ENCODE assay signal across 1 cellular context in the genomic region with DNA sequence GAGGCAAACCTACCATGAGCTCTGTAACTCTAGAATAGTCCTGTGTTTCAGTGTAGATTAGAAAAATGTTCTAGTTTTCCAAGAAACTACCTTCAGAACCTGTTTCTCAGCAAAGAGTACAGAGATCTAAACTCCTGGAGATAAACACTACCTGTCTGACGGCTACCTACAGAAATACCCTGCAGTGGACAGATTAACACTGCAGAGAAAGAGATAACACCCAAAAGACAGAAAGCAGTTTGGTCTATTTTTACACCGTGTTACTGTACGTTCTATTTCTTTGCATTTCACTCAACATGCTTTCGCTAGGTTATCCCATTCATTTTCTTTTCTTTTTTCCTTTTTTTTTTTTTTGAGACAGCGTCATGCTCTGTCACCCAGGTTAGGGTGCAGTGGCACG.
TF ChIP-seq lines count a peak whose summit lies in the region.

No MANE protein-coding gene starts in this region.

TF ChIP-seq in K562, 482 proteins besides CTCF, POLR2A, EP300 and RAD21 (continued from another document and continues in another):
- TF ChIP-seq, protein P1, sequence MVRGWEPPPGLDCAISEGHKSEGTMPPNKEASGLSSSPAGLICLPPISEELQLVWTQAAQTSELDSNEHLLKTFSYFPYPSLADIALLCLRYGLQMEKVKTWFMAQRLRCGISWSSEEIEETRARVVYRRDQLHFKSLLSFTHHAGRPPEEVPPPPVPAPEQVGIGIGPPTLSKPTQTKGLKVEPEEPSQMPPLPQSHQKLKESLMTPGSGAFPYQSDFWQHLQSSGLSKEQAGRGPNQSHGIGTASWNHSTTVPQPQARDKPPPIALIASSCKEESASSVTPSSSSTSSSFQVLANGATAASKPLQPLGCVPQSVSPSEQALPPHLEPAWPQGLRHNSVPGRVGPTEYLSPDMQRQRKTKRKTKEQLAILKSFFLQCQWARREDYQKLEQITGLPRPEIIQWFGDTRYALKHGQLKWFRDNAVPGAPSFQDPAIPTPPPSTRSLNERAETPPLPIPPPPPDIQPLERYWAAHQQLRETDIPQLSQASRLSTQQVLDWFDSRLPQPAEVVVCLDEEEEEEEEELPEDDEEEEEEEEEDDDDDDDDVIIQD (CRISPR knock-in tag; IDR thresholded peaks at IDR 0.05) = no peak
- TF ChIP-seq, protein P2, sequence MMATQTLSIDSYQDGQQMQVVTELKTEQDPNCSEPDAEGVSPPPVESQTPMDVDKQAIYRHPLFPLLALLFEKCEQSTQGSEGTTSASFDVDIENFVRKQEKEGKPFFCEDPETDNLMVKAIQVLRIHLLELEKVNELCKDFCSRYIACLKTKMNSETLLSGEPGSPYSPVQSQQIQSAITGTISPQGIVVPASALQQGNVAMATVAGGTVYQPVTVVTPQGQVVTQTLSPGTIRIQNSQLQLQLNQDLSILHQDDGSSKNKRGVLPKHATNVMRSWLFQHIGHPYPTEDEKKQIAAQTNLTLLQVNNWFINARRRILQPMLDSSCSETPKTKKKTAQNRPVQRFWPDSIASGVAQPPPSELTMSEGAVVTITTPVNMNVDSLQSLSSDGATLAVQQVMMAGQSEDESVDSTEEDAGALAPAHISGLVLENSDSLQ (IDR thresholded peaks at IDR 0.05) = peak; percentile 38
- no peak for TF ChIP-seq SREBF1 (IDR thresholded peaks at IDR 0.05; ENCODE audit: borderline replicate concordance, low read depth, low read length)
- TF ChIP-seq MTA2 (IDR thresholded peaks at IDR 0.05; ENCODE audit: low read depth) = peak; percentile 64
- TF ChIP-seq, protein P3, sequence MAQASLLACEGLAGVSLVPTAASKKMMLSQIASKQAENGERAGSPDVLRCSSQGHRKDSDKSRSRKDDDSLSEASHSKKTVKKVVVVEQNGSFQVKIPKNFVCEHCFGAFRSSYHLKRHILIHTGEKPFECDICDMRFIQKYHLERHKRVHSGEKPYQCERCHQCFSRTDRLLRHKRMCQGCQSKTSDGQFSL (CRISPR knock-in tag; IDR thresholded peaks at IDR 0.05) = no peak
- TF ChIP-seq, protein P3 (tag; IDR thresholded peaks at IDR 0.05) = no peak
- TF ChIP-seq, protein P4, sequence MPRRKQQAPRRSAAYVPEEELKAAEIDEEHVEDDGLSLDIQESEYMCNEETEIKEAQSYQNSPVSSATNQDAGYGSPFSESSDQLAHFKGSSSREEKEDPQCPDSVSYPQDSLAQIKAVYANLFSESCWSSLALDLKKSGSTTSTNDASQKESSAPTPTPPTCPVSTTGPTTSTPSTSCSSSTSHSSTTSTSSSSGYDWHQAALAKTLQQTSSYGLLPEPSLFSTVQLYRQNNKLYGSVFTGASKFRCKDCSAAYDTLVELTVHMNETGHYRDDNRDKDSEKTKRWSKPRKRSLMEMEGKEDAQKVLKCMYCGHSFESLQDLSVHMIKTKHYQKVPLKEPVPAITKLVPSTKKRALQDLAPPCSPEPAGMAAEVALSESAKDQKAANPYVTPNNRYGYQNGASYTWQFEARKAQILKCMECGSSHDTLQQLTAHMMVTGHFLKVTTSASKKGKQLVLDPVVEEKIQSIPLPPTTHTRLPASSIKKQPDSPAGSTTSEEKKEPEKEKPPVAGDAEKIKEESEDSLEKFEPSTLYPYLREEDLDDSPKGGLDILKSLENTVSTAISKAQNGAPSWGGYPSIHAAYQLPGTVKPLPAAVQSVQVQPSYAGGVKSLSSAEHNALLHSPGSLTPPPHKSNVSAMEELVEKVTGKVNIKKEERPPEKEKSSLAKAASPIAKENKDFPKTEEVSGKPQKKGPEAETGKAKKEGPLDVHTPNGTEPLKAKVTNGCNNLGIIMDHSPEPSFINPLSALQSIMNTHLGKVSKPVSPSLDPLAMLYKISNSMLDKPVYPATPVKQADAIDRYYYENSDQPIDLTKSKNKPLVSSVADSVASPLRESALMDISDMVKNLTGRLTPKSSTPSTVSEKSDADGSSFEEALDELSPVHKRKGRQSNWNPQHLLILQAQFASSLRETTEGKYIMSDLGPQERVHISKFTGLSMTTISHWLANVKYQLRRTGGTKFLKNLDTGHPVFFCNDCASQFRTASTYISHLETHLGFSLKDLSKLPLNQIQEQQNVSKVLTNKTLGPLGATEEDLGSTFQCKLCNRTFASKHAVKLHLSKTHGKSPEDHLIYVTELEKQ (CRISPR knock-in tag; IDR thresholded peaks at IDR 0.05) = no peak
- no peak for TF ChIP-seq KAT7 (CRISPR knock-in tag; IDR thresholded peaks at IDR 0.05; ENCODE audit: borderline replicate concordance)
- TF ChIP-seq, protein P5, sequence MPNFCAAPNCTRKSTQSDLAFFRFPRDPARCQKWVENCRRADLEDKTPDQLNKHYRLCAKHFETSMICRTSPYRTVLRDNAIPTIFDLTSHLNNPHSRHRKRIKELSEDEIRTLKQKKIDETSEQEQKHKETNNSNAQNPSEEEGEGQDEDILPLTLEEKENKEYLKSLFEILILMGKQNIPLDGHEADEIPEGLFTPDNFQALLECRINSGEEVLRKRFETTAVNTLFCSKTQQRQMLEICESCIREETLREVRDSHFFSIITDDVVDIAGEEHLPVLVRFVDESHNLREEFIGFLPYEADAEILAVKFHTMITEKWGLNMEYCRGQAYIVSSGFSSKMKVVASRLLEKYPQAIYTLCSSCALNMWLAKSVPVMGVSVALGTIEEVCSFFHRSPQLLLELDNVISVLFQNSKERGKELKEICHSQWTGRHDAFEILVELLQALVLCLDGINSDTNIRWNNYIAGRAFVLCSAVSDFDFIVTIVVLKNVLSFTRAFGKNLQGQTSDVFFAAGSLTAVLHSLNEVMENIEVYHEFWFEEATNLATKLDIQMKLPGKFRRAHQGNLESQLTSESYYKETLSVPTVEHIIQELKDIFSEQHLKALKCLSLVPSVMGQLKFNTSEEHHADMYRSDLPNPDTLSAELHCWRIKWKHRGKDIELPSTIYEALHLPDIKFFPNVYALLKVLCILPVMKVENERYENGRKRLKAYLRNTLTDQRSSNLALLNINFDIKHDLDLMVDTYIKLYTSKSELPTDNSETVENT (CRISPR knock-in tag; IDR thresholded peaks at IDR 0.05) = no peak
- peak; percentile 35 for TF ChIP-seq CCNT2 (IDR thresholded peaks at IDR 0.05; ENCODE audit: borderline replicate concordance, extremely low read depth, insufficient read length, low read depth, low read length)
- TF ChIP-seq ETV1 (tag; conservative IDR thresholded peaks at IDR 0.05; ENCODE audit: low read depth) = no peak
- no peak for TF ChIP-seq ZNF584 (CRISPR knock-in tag; IDR thresholded peaks at IDR 0.05; ENCODE audit: low read depth)
- TF ChIP-seq ZNF124 (CRISPR knock-in tag; IDR thresholded peaks at IDR 0.05) = no peak
- no peak for TF ChIP-seq ZFX (CRISPR knock-in tag; IDR thresholded peaks at IDR 0.05)
- no peak for TF ChIP-seq FOXA1 (IDR thresholded peaks at IDR 0.05; ENCODE audit: borderline replicate concordance)
- TF ChIP-seq, protein P6, sequence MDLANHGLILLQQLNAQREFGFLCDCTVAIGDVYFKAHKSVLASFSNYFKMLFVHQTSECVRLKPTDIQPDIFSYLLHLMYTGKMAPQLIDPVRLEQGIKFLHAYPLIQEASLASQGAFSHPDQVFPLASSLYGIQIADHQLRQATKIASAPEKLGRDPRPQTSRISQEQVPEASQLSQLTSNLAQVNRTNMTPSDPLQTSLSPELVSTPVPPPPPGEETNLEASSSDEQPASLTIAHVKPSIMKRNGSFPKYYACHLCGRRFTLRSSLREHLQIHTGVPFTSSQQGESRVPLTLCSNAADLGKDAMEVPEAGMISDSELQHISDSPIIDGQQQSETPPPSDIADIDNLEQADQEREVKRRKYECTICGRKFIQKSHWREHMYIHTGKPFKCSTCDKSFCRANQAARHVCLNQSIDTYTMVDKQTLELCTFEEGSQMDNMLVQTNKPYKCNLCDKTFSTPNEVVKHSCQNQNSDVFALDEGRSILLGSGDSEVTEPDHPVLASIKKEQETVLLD (IDR thresholded peaks at IDR 0.05) = peak; percentile 65; the same call in 1 of the 2 replicates
- no peak for TF ChIP-seq ETS2 (tag; IDR thresholded peaks at IDR 0.05; ENCODE audit: borderline replicate concordance, poor library complexity, severe bottlenecking)
- TF ChIP-seq, protein P7, sequence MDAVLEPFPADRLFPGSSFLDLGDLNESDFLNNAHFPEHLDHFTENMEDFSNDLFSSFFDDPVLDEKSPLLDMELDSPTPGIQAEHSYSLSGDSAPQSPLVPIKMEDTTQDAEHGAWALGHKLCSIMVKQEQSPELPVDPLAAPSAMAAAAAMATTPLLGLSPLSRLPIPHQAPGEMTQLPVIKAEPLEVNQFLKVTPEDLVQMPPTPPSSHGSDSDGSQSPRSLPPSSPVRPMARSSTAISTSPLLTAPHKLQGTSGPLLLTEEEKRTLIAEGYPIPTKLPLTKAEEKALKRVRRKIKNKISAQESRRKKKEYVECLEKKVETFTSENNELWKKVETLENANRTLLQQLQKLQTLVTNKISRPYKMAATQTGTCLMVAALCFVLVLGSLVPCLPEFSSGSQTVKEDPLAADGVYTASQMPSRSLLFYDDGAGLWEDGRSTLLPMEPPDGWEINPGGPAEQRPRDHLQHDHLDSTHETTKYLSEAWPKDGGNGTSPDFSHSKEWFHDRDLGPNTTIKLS (IDR thresholded peaks at IDR 0.05; ENCODE audit: borderline replicate concordance, low read depth) = no peak
- TF ChIP-seq KLF1 (tag; IDR thresholded peaks at IDR 0.05) = no peak
- peak; percentile 35; the same call in 1 of the 2 replicates for TF ChIP-seq EHMT2 (IDR thresholded peaks at IDR 0.05)
- peak; percentile 48 for TF ChIP-seq EP400 (IDR thresholded peaks at IDR 0.05)
- TF ChIP-seq, protein P8, sequence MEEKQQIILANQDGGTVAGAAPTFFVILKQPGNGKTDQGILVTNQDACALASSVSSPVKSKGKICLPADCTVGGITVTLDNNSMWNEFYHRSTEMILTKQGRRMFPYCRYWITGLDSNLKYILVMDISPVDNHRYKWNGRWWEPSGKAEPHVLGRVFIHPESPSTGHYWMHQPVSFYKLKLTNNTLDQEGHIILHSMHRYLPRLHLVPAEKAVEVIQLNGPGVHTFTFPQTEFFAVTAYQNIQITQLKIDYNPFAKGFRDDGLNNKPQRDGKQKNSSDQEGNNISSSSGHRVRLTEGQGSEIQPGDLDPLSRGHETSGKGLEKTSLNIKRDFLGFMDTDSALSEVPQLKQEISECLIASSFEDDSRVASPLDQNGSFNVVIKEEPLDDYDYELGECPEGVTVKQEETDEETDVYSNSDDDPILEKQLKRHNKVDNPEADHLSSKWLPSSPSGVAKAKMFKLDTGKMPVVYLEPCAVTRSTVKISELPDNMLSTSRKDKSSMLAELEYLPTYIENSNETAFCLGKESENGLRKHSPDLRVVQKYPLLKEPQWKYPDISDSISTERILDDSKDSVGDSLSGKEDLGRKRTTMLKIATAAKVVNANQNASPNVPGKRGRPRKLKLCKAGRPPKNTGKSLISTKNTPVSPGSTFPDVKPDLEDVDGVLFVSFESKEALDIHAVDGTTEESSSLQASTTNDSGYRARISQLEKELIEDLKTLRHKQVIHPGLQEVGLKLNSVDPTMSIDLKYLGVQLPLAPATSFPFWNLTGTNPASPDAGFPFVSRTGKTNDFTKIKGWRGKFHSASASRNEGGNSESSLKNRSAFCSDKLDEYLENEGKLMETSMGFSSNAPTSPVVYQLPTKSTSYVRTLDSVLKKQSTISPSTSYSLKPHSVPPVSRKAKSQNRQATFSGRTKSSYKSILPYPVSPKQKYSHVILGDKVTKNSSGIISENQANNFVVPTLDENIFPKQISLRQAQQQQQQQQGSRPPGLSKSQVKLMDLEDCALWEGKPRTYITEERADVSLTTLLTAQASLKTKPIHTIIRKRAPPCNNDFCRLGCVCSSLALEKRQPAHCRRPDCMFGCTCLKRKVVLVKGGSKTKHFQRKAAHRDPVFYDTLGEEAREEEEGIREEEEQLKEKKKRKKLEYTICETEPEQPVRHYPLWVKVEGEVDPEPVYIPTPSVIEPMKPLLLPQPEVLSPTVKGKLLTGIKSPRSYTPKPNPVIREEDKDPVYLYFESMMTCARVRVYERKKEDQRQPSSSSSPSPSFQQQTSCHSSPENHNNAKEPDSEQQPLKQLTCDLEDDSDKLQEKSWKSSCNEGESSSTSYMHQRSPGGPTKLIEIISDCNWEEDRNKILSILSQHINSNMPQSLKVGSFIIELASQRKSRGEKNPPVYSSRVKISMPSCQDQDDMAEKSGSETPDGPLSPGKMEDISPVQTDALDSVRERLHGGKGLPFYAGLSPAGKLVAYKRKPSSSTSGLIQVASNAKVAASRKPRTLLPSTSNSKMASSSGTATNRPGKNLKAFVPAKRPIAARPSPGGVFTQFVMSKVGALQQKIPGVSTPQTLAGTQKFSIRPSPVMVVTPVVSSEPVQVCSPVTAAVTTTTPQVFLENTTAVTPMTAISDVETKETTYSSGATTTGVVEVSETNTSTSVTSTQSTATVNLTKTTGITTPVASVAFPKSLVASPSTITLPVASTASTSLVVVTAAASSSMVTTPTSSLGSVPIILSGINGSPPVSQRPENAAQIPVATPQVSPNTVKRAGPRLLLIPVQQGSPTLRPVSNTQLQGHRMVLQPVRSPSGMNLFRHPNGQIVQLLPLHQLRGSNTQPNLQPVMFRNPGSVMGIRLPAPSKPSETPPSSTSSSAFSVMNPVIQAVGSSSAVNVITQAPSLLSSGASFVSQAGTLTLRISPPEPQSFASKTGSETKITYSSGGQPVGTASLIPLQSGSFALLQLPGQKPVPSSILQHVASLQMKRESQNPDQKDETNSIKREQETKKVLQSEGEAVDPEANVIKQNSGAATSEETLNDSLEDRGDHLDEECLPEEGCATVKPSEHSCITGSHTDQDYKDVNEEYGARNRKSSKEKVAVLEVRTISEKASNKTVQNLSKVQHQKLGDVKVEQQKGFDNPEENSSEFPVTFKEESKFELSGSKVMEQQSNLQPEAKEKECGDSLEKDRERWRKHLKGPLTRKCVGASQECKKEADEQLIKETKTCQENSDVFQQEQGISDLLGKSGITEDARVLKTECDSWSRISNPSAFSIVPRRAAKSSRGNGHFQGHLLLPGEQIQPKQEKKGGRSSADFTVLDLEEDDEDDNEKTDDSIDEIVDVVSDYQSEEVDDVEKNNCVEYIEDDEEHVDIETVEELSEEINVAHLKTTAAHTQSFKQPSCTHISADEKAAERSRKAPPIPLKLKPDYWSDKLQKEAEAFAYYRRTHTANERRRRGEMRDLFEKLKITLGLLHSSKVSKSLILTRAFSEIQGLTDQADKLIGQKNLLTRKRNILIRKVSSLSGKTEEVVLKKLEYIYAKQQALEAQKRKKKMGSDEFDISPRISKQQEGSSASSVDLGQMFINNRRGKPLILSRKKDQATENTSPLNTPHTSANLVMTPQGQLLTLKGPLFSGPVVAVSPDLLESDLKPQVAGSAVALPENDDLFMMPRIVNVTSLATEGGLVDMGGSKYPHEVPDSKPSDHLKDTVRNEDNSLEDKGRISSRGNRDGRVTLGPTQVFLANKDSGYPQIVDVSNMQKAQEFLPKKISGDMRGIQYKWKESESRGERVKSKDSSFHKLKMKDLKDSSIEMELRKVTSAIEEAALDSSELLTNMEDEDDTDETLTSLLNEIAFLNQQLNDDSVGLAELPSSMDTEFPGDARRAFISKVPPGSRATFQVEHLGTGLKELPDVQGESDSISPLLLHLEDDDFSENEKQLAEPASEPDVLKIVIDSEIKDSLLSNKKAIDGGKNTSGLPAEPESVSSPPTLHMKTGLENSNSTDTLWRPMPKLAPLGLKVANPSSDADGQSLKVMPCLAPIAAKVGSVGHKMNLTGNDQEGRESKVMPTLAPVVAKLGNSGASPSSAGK (IDR thresholded peaks at IDR 0.05) = no peak
- peak; percentile 83; the same call in 1 of the 2 replicates for TF ChIP-seq SMAD4 (CRISPR knock-in tag; conservative IDR thresholded peaks at IDR 0.05)
- TF ChIP-seq KLF16 (IDR thresholded peaks at IDR 0.05) = peak; percentile 66; the same call in 1 of the 2 replicates
- no peak for TF ChIP-seq ZKSCAN1 (IDR thresholded peaks at IDR 0.05; ENCODE audit: low read depth, low read length)
